10 cellular contexts compared by ENCODE assay signal in the genomic region with DNA sequence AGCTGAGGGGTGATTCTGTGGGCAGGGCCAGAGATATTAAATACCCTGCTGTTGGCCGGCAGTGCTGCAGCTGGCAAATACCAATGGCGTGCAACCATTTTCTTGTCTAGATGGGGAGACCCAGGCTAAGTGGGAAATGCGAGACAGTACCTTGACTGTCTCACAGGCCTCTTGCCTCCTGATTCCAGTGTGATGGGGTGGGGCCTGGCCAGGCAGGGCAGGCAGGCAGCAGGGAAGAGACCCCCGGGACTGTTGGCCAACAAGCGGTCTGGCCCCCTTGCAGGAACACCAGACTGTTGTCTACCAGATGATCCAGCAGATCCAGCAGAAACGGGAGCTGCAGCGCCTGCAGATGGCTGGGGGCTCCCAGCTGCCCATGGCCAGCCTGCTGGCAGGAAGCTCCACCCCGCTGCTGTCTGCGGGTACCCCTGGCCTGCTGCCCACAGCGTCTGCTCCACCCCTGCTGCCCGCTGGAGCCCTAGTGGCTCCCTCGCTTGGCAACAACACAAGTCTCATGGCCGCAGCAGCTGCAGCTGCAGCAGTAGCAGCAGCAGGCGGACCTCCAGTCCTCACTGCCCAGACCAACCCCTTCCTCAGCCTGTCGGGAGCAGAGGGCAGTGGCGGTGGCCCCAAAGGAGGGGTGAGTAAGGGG. TPM values are rescaled to one million over a fixed set of nuclear protein-coding genes. Genes with fewer than 3 reads are reported as not detected.
DNase-seq lines count a peak whose midpoint lies in the region; ATAC-seq and TF ChIP-seq lines count a peak whose summit lies in the region.
"Had no signal": no experiment of that assay in that cellular context is flagged by ENCODE, and none has a peak within 500 bp of the region (broad histone marks: within the 10 kb centered on the region; RNA-seq: fewer than 3 reads in every experiment).

No MANE protein-coding gene starts in this region.

- POLR2A ChIA-PET in CD8-positive, alpha-beta T cell (lab: Charles Lee), result interaction anchor here (1.2 kb wide), 2 partner anchors 14 to 23 kb away, joined by 3 read pairs; no protein-coding TSS in a partner anchor

- no peak for DNase-seq in CD8-positive, alpha-beta T cell
- DNase-seq in NCI-H2029 (lab: John Stamatoyannopoulos, UW) (peak; percentile 61), adrenal gland (peak; percentile 75 to 89 (median 80)), mucosa of descending colon (peak in 2 of 3 donors; percentile 66 to 81), cerebellar nuclear complex (lab: John Stamatoyannopoulos, UW) (no peak)
- no peak for DNase-seq in stimulated activated CD4-positive, alpha-beta T cell treated with anti-CD3 and anti-CD28 coated beads, Interleukin-4, amount 100 ng/mL, for 4 hours
- DNase-seq: activated CD4-positive, alpha-beta T cell treated with anti-CD3 and anti-CD28 coated beads for 48 hours; Caco-2 had no signal

- intact Hi-C loops in CD8-positive, alpha-beta T cell (cut with DNase I, micrococcal nuclease), result no loop called here
- intact Hi-C loops in adrenal gland (cut with DNase I) (no loop called here), mucosa of descending colon (cut with DNase I, micrococcal nuclease) (no loop called here)

- CTCF ChIA-PET in CD8-positive, alpha-beta T cell (lab: Charles Lee), result interaction anchor here (0.6 to 2.3 kb wide), 4 partner anchors 10 to 57 kb away, joined by 3 to 11 read pairs (median 5); no protein-coding TSS in a partner anchor

- peaks cover 15% of the 10 kb centered on the region for H3K36me3 ChIP-seq in CD8-positive, alpha-beta T cell (ENCODE audit: insufficient read depth, low read length)
- peaks cover 0 to 35% of the 10 kb centered on the region in 2 donors for H3K36me3 ChIP-seq in adrenal gland (replicated peaks in 1 of 2)
- H3K36me3 ChIP-seq in mucosa of descending colon (ENCODE audit: low read depth), result no peaks in the 10 kb centered on the region

- no peak for ATAC-seq in CD8-positive, alpha-beta T cell
- peak; percentile 50 for ATAC-seq in mucosa of descending colon
- ATAC-seq in HG03159 (IDR thresholded peaks at IDR 0.05; ENCODE audit: unreplicated experiment), result no peak
- ATAC-seq in GM18870 (IDR thresholded peaks at IDR 0.05; ENCODE audit: unreplicated experiment), result no peak

- TF ChIP-seq POLR2A in adrenal gland (IDR thresholded peaks at IDR 0.05), result peak in 1 of 2 donors; percentile 15

- peak overlapping the region; percentile 77 for H3K27ac Mint-ChIP-seq in CD8-positive, alpha-beta T cell

- 41 to 71% (median 46%) methylated on average over 5 to 16 of the region's 16 CpGs for WGBS in adrenal gland, 4 donors

- H3K36me3 Mint-ChIP-seq in CD8-positive, alpha-beta T cell, result peaks cover 45% of the 10 kb centered on the region

- H3K4me3 Mint-ChIP-seq in CD8-positive, alpha-beta T cell, result no peak overlapping the region

- no peak for TF ChIP-seq CTCF in CD8-positive, alpha-beta T cell (IDR thresholded peaks at IDR 0.05)
- TF ChIP-seq CTCF in adrenal gland (IDR thresholded peaks at IDR 0.05) (no peak), mucosa of descending colon (IDR thresholded peaks at IDR 0.05) (no peak)

- H3K9me3 Mint-ChIP-seq in CD8-positive, alpha-beta T cell, result no peaks in the 10 kb centered on the region

- H3K4me3 ChIP-seq in CD8-positive, alpha-beta T cell (ENCODE audit: low read depth, low read length), result no peak overlapping the region
- H3K4me3 ChIP-seq in adrenal gland, result no peak overlapping the region
- H3K4me3 ChIP-seq in mucosa of descending colon, result no peak overlapping the region

- no peaks in the 10 kb centered on the region for H3K9me3 ChIP-seq in CD8-positive, alpha-beta T cell (ENCODE audit: low read length)
- H3K9me3 ChIP-seq in adrenal gland (replicated peaks in 1 of 3), result no peaks in the 10 kb centered on the region
- H3K9me3 ChIP-seq in mucosa of descending colon, result no peaks in the 10 kb centered on the region
- H3K9me3 ChIP-seq: Caco-2 had no signal

- H3K27me3 Mint-ChIP-seq in CD8-positive, alpha-beta T cell (ENCODE audit: low read depth), result no peaks in the 10 kb centered on the region

- peaks cover 61% of the 10 kb centered on the region for H3K4me1 Mint-ChIP-seq in CD8-positive, alpha-beta T cell (ENCODE audit: low read depth)

- H3K27me3 ChIP-seq in CD8-positive, alpha-beta T cell (ENCODE audit: insufficient read depth, low read length), result no peaks in the 10 kb centered on the region
- no peaks in the 10 kb centered on the region for H3K27me3 ChIP-seq in adrenal gland

- H3K27ac ChIP-seq in CD8-positive, alpha-beta T cell (ENCODE audit: low read depth, low read length), result no peak overlapping the region
- peak overlapping the region in 1 of 5 donors; percentile 22 for H3K27ac ChIP-seq in adrenal gland

- peaks cover 57% of the 10 kb centered on the region for H3K4me1 ChIP-seq in CD8-positive, alpha-beta T cell (ENCODE audit: insufficient read depth, low read length)
- peaks cover 13 to 39% of the 10 kb centered on the region in 2 donors for H3K4me1 ChIP-seq in adrenal gland (replicated peaks in 1 of 2)
- peaks cover 25% of the 10 kb centered on the region for H3K4me1 ChIP-seq in mucosa of descending colon (ENCODE audit: low read depth)

RNA-seq across cellular contexts. Expression of gene CISD3, which starts 5.7 kb away (rescaled TPM):
- total RNA-seq in CD8-positive, alpha-beta T cell, result 1 to 10 TPM; 3.5 to 5.7 TPM
- total RNA-seq in adrenal gland (10 to 100 TPM in 7 of 8 donors, 1 to 10 TPM in 1; 9.9 to 78.7 (median 49.7) TPM), mucosa of descending colon (100 to 1,000 TPM in 1 of 3 donors, 10 to 100 TPM in 2; 60.8 to 101 (median 91.8) TPM)
- 10 to 100 TPM; 36.1 to 45.7 (median 43.2) TPM for polyA plus RNA-seq in adrenal gland

RNA-seq across cellular contexts. Expression of gene MLLT6, which starts 19.4 kb away (rescaled TPM):
- 100 to 1,000 TPM; 313 to 316 TPM for total RNA-seq in CD8-positive, alpha-beta T cell
- 100 to 1,000 TPM in 4 of 8 donors, 10 to 100 TPM in 4; 63.7 to 191 (median 99.8) TPM for total RNA-seq in adrenal gland
- polyA plus RNA-seq in adrenal gland, result 100 to 1,000 TPM in 1 of 3 donors, 10 to 100 TPM in 2; 27.3 to 339 (median 50.5) TPM
- 100 to 1,000 TPM in 2 of 3 donors, 10 to 100 TPM in 1; 90.1 to 164 (median 112) TPM for total RNA-seq in mucosa of descending colon

RNA-seq across cellular contexts. Expression of gene PCGF2, which starts 23.7 kb away (rescaled TPM):
- not detected for total RNA-seq in CD8-positive, alpha-beta T cell
- total RNA-seq in adrenal gland (10 to 100 TPM in 7 of 8 donors, 1 to 10 TPM in 1; 7.4 to 82.3 (median 38.9) TPM), mucosa of descending colon (10 to 100 TPM; 23.8 to 30.7 (median 25.5) TPM)
- polyA plus RNA-seq in adrenal gland, result 100 to 1,000 TPM in 2 of 3 donors, 10 to 100 TPM in 1; 13.4 to 233 (median 144) TPM

RNA-seq across cellular contexts. Expression of gene PSMB3, which starts 28.1 kb away (rescaled TPM):
- total RNA-seq in CD8-positive, alpha-beta T cell, result 10 to 100 TPM; 53.6 to 64.2 TPM
- total RNA-seq in adrenal gland (100 to 1,000 TPM; 138 to 315 (median 235) TPM), mucosa of descending colon (100 to 1,000 TPM; 129 to 197 (median 145) TPM)
- polyA plus RNA-seq in adrenal gland, result 100 to 1,000 TPM; 240 to 556 (median 328) TPM

RNA-seq across cellular contexts. Expression of gene EPOP, which starts 49.7 kb away (rescaled TPM):
- under 1 TPM; 0.89 to 0.98 TPM for total RNA-seq in CD8-positive, alpha-beta T cell
- 1 to 10 TPM; 1.5 to 9.4 (median 3.9) TPM for total RNA-seq in adrenal gland
- polyA plus RNA-seq in adrenal gland, result 1 to 10 TPM in 2 of 3 donors, under 1 TPM in 1; 0.97 to 2.9 (median 2.7) TPM
- 1 to 10 TPM in 1 of 3 donors, under 1 TPM in 1, not detected in 1; 0.75 to 1.1 TPM for total RNA-seq in mucosa of descending colon

Comparison
In these comparisons a context has a peak if more than half of its experiments do, and no peak if none do; other contexts are left out.
1. DNase-seq: peak in NCI-H2029 (single experiment), adrenal gland (7 of 7) and mucosa of descending colon (2 of 3); none in CD8-positive, alpha-beta T cell (0 of 7), cerebellar nuclear complex (0 of 2) and stimulated activated CD4-positive, alpha-beta T cell treated with anti-CD3 and anti-CD28 coated beads, Interleukin-4, amount 100 ng/mL, for 4 hours (0 of 2).
2. RNA of gene PCGF2, which starts 23.7 kb away (total RNA-seq): 7.4 to 82.3 TPM in adrenal gland and 23.8 to 30.7 TPM in mucosa of descending colon; not detected in CD8-positive, alpha-beta T cell; every median in the first group is over 4 times any median in the second.